Comparison of ENCODE assay signal across 16 cellular contexts in genomic region chr3:179599531-179599930, GRCh38. TPM values are rescaled to one million over a fixed set of nuclear protein-coding genes. Genes with fewer than 3 reads are reported as not detected.
DNase-seq lines count a peak whose midpoint lies in the region; ATAC-seq and TF ChIP-seq lines count a peak whose summit lies in the region.
"Had no signal": no experiment of that assay in that cellular context is flagged by ENCODE, and none has a peak within 500 bp of the region (broad histone marks: within the 10 kb centered on the region; RNA-seq: fewer than 3 reads in every experiment).

No MANE protein-coding gene starts in this region.

- DNase-seq in ELR (ENCODE audit: low read depth): peak; percentile 57
- peak; percentile 56 for DNase-seq in HFFc6
- no peak for DNase-seq in SK-N-SH
- DNase-seq in endothelial cell (ENCODE audit: low spot score): no peak
- DNase-seq in HPDE6-E6E7 (ENCODE audit: extremely low spot score): no peak
- DNase-seq in upper lobe of left lung: no peak
- DNase-seq: BE2C; CD4-positive, alpha-beta memory T cell; DMS153; DMS79 treated with DMSO at 0.1 percent for 48 hours had no signal

- H3K27me3 ChIP-seq in SK-N-SH (ENCODE audit: insufficient read depth) (no peaks in the 10 kb centered on the region), upper lobe of left lung (no peaks in the 10 kb centered on the region)
- H3K27me3 ChIP-seq: BE2C had no signal

- H3K36me3 ChIP-seq in SK-N-SH (replicated peaks in 1 of 2; ENCODE audit: control insufficient read depth in 1 of 2, insufficient read depth in 2 of 2, low read length in 1 of 2) (peaks cover 62 to 78% of the 10 kb centered on the region in 2 experiments), upper lobe of left lung (peaks cover 20 to 83% (median 64%) of the 10 kb centered on the region in 4 donors)

- H3K9me3 ChIP-seq in SK-N-SH (no peaks in the 10 kb centered on the region), upper lobe of left lung (no peaks in the 10 kb centered on the region)
- H3K9me3 ChIP-seq: A549, BE2C had no signal

- no peaks in the 10 kb centered on the region for H3K27me3 Mint-ChIP-seq in HFFc6 (ENCODE audit: insufficient read depth)
- H3K27me3 Mint-ChIP-seq in nephron (ENCODE audit: low read depth): no peaks in the 10 kb centered on the region
- peaks cover 4% of the 10 kb centered on the region for H3K27me3 Mint-ChIP-seq in endothelial cell (ENCODE audit: unreplicated experiment)
- H3K27me3 Mint-ChIP-seq: CD4-positive, alpha-beta memory T cell had no signal

- H3K4me1 ChIP-seq in SK-N-SH (ENCODE audit: control insufficient read depth in 1 of 2, insufficient read depth in 2 of 2, low read depth in 1 of 2, low read length in 1 of 2) (peaks cover 4 to 12% of the 10 kb centered on the region in 2 experiments; a peak in 2 of 4 replicates), upper lobe of left lung (peaks cover 8 to 13% (median 12%) of the 10 kb centered on the region in 4 donors)
- H3K4me1 ChIP-seq: BE2C had no signal

- H3K9me3 Mint-ChIP-seq in HFFc6 (no peaks in the 10 kb centered on the region), nephron (no peaks in the 10 kb centered on the region), endothelial cell (ENCODE audit: unreplicated experiment) (no peaks in the 10 kb centered on the region)
- H3K9me3 Mint-ChIP-seq: CD4-positive, alpha-beta memory T cell had no signal

- H3K9me2 ChIP-seq in SK-N-SH: no peaks in the 10 kb centered on the region

- peak overlapping the region; percentile 12; the same call in 1 of the 2 replicates for H3K27ac Mint-ChIP-seq in HFFc6
- H3K27ac Mint-ChIP-seq in nephron: no peak overlapping the region
- H3K27ac Mint-ChIP-seq in endothelial cell (ENCODE audit: unreplicated experiment): no peak overlapping the region

- H3K4me3 ChIP-seq in SK-N-SH (ENCODE audit: low read depth in 2 of 2, low read length in 1 of 2) (no peak overlapping the region), upper lobe of left lung (no peak overlapping the region)
- H3K4me3 ChIP-seq: A549, GM12878 had no signal

- peaks cover 69% of the 10 kb centered on the region for H3K79me2 ChIP-seq in SK-N-SH (ENCODE audit: insufficient read depth)

- TF ChIP-seq POLR2A in upper lobe of left lung (IDR thresholded peaks at IDR 0.05): no peak

- H3K9ac ChIP-seq in SK-N-SH: no peak overlapping the region

- 76% methylated on average over 4 of the region's 4 CpGs for WGBS in SK-N-SH (ENCODE audit: low lambda C conversion rate)
- 96 to 98% methylated on average over 4 of the region's 4 CpGs for WGBS in upper lobe of left lung, 2 donors

- CTCF ChIA-PET in SK-N-SH (lab: Yijun Ruan, JAX): no interaction called here

- ATAC-seq in upper lobe of left lung (ENCODE audit: low FRiP score in 2 of 2): no peak
- ATAC-seq: A549, GM12878, HCT116, HepG2 had no signal

- 0 out of 4 replicates have a peak overlapping the region, but pooled peaks of 1 of the 2 experiments have one; percentile 25 for H3K27ac ChIP-seq in SK-N-SH (ENCODE audit: low read depth in 2 of 2, low read length in 1 of 2)
- no peak overlapping the region for H3K27ac ChIP-seq in upper lobe of left lung
- H3K27ac ChIP-seq: A549, C4-2B had no signal

- no peak overlapping the region for H2AFZ ChIP-seq in SK-N-SH (ENCODE audit: low read depth)

- H3F3A ChIP-seq in SK-N-SH (replicated peaks; ENCODE audit: insufficient read depth): peaks cover 9% of the 10 kb centered on the region

- TF ChIP-seq RAD21 in SK-N-SH (IDR thresholded peaks at IDR 0.05; ENCODE audit: low read length): no peak

- H4K20me1 ChIP-seq in SK-N-SH (ENCODE audit: insufficient read depth): no peaks in the 10 kb centered on the region; the same call in 1 of the 2 replicates

- TF ChIP-seq CTCF in HFFc6 (IDR thresholded peaks at IDR 0.05): no peak
- no peak for TF ChIP-seq CTCF in SK-N-SH (IDR thresholded peaks at IDR 0.05)
- no peak for TF ChIP-seq CTCF in nephron (IDR thresholded peaks at IDR 0.05; ENCODE audit: unreplicated experiment in 3 of 3)
- no peak for TF ChIP-seq CTCF in endothelial cell (IDR thresholded peaks at IDR 0.05; ENCODE audit: unreplicated experiment)
- TF ChIP-seq CTCF in upper lobe of left lung (IDR thresholded peaks at IDR 0.05): no peak

- TF ChIP-seq EP300 in SK-N-SH (IDR thresholded peaks at IDR 0.05; ENCODE audit: borderline replicate concordance in 1 of 2, low read depth in 1 of 2, low read length in 1 of 2) (no peak; a peak in 1 of 4 replicates), upper lobe of left lung (IDR thresholded peaks at IDR 0.05) (no peak)

- POLR2A ChIA-PET in SK-N-SH (lab: Yijun Ruan, JAX): no interaction called here

- H3K4me2 ChIP-seq in SK-N-SH: no peak overlapping the region
- H3K4me2 ChIP-seq: A549 had no signal

- H3K4me1 Mint-ChIP-seq in HFFc6 (ENCODE audit: low read depth) (peaks cover 32% of the 10 kb centered on the region), nephron (peaks cover 6% of the 10 kb centered on the region), endothelial cell (ENCODE audit: unreplicated experiment) (peaks cover 5% of the 10 kb centered on the region)

- H3K36me3 Mint-ChIP-seq in HFFc6 (ENCODE audit: low read depth) (peaks cover 24% of the 10 kb centered on the region), nephron (ENCODE audit: low read depth) (peaks cover 59% of the 10 kb centered on the region), endothelial cell (ENCODE audit: low read depth, unreplicated experiment) (peaks cover 12% of the 10 kb centered on the region)

- H3K4me3 Mint-ChIP-seq in HFFc6: peak overlapping the region; percentile 22
- peak overlapping the region in 2 of 3 experiments; percentile 7 to 11 for H3K4me3 Mint-ChIP-seq in nephron
- H3K4me3 Mint-ChIP-seq in endothelial cell (ENCODE audit: unreplicated experiment): no peak overlapping the region
- H3K4me3 Mint-ChIP-seq: CD4-positive, alpha-beta memory T cell had no signal

TF ChIP-seq in SK-N-SH, 30 proteins besides CTCF, POLR2A, EP300 and RAD21:
- TF ChIP-seq FOSL2 (IDR thresholded peaks at IDR 0.05; ENCODE audit: borderline replicate concordance, low read depth) (0 out of 2 replicates have a peak, but pooled peaks have one; percentile 38), JUND (IDR thresholded peaks at IDR 0.05) (peak; percentile 46; the same call in 1 of the 2 replicates), MXI1 (IDR thresholded peaks at IDR 0.05; ENCODE audit: low read depth, low read length) (no peak), TCF12 (IDR thresholded peaks at IDR 0.05) (peak; percentile 18; the same call in 1 of the 2 replicates)

RNA-seq across cellular contexts. Expression of gene MRPL47, which starts 4.9 kb away (rescaled TPM):
- total RNA-seq in HFFc6 (2021; fragmentation: NEBNext Ultra II Directional; extraction: Animal tissue kit (Norgen Biotek cat#: 25700)): 10 to 100 TPM; 49.4 to 59.7 (median 56.0) TPM
- polyA plus RNA-seq in SK-N-SH (2012; rRNA removed): 37.8 and 44.3 TPM in 2 replicates
- 57.6 and 88.2 TPM in 2 replicates for polyA plus RNA-seq in SK-N-SH (2012; cell fraction: cytosol; rRNA removed)
- polyA plus RNA-seq in SK-N-SH (2012; cell fraction: nucleus; rRNA removed): 14.9 and 22.3 TPM in 2 replicates
- total RNA-seq in endothelial cell (ENCODE audit: unreplicated experiment): 39.0 TPM
- 10 to 100 TPM in 5 of 6 donors, 1 to 10 TPM in 1; 3.1 to 27.7 (median 22.9) TPM for total RNA-seq in upper lobe of left lung

RNA-seq across cellular contexts. Expression of gene NDUFB5, which starts 5.1 kb away (rescaled TPM):
- total RNA-seq in HFFc6 (2021; fragmentation: NEBNext Ultra II Directional; extraction: Animal tissue kit (Norgen Biotek cat#: 25700)): 100 to 1,000 TPM in 4 of 6 experiments, 10 to 100 TPM in 2; 91.3 to 114 (median 102) TPM
- 31.3 and 35.3 TPM in 2 replicates for polyA plus RNA-seq in SK-N-SH (2012; rRNA removed)
- polyA plus RNA-seq in SK-N-SH (2012; cell fraction: cytosol; rRNA removed): 44.1 and 73.7 TPM in 2 replicates
- polyA plus RNA-seq in SK-N-SH (2012; cell fraction: nucleus; rRNA removed): 15.9 and 31.0 TPM in 2 replicates
- total RNA-seq in endothelial cell (ENCODE audit: unreplicated experiment) (83.9 TPM), upper lobe of left lung (10 to 100 TPM; 32.6 to 92.2 (median 62.3) TPM)

RNA-seq across cellular contexts. Expression of gene ACTL6A, which starts 36.8 kb away (rescaled TPM):
- 10 to 100 TPM; 39.6 to 64.6 (median 59.4) TPM for total RNA-seq in HFFc6 (2021; fragmentation: NEBNext Ultra II Directional; extraction: Animal tissue kit (Norgen Biotek cat#: 25700))
- 82.0 and 87.7 TPM in 2 replicates for polyA plus RNA-seq in SK-N-SH (2012; rRNA removed)
- 89.2 and 93.4 TPM in 2 replicates for polyA plus RNA-seq in SK-N-SH (2012; cell fraction: cytosol; rRNA removed)
- polyA plus RNA-seq in SK-N-SH (2012; cell fraction: nucleus; rRNA removed): 79.9 and 90.6 TPM in 2 replicates
- total RNA-seq in endothelial cell (ENCODE audit: unreplicated experiment) (36.3 TPM), upper lobe of left lung (10 to 100 TPM; 17.2 to 47.3 (median 30.7) TPM)

RNA-seq across cellular contexts. Expression of gene USP13, which starts 53.3 kb away (rescaled TPM):
- 10 to 100 TPM; 17.1 to 25.0 (median 21.5) TPM for total RNA-seq in HFFc6 (2021; fragmentation: NEBNext Ultra II Directional; extraction: Animal tissue kit (Norgen Biotek cat#: 25700))
- 7.7 and 8.2 TPM in 2 replicates for polyA plus RNA-seq in SK-N-SH (2012; rRNA removed)
- polyA plus RNA-seq in SK-N-SH (2012; cell fraction: cytosol; rRNA removed): 9.3 and 10.0 TPM in 2 replicates
- 5.6 and 8.6 TPM in 2 replicates for polyA plus RNA-seq in SK-N-SH (2012; cell fraction: nucleus; rRNA removed)
- total RNA-seq in endothelial cell (ENCODE audit: unreplicated experiment) (18.9 TPM), upper lobe of left lung (10 to 100 TPM; 14.4 to 34.6 (median 27.8) TPM)

Comparison
In these comparisons a context has a peak if more than half of its experiments do, and no peak if none do; other contexts are left out.
1. DNase-seq: peak in ELR (single experiment) and HFFc6 (single experiment); none in SK-N-SH (single experiment), endothelial cell (single experiment), HPDE6-E6E7 (single experiment) and upper lobe of left lung (0 of 2).